31 cellular contexts compared by ENCODE assay signal in the genomic region with DNA sequence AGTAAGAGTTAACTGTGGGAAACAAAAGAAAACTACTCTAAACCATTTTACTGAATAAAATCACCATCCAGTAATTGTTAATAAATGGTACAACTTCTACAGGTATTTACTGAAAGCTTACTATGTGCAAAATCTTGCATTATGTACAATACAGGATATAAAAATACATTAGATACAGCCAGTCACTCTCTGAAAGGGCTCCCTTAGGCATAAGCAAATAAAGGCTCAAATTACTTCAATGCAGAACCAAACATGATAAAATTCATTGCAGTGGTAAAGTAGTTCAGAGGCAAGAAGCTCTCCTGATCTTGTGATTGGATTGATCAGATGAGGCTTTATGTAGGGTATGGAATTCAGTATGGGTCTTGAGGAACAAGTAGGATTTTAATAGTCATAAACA.
"Had no signal": no experiment of that assay in that cellular context is flagged by ENCODE, and none has a peak within 500 bp of the region (broad histone marks: within the 10 kb centered on the region; RNA-seq: fewer than 3 reads in every experiment).

No MANE protein-coding gene starts in this region.

- DNase-seq: activated B cell treated with CpG ODN at 0.5 μM for 24 hours; activated CD4-positive, alpha-beta memory T cell treated with anti-CD3 and anti-CD28 coated beads, Interleukin-2, amount 10 ng/mL, durations not matched to agents 7 days and 5 days; activated CD4-positive, alpha-beta T cell treated with anti-CD3 and anti-CD28 coated beads for 1 hour; activated CD4-positive, alpha-beta T cell treated with anti-CD3 and anti-CD28 coated beads for 36 hours; activated CD4-positive, alpha-beta T cell treated with anti-CD3 and anti-CD28 coated beads for 48 hours; activated CD4-positive, alpha-beta T cell treated with anti-CD3 and anti-CD28 coated beads, Interleukin-2, amount 10 ng/mL, durations not matched to agents 7 days and 5 days; activated CD4-positive, alpha-beta T cell treated with anti-CD3 and anti-CD28 coated beads, Interleukin-2, amount 50 U/mL, for 48 hours; activated CD8-positive, alpha-beta memory T cell treated with anti-CD3 and anti-CD28 coated beads for 24 hours; activated CD8-positive, alpha-beta memory T cell treated with anti-CD3 and anti-CD28 coated beads, Interleukin-2, amount 10 ng/mL, durations not matched to agents 7 days and 5 days; activated CD8-positive, alpha-beta memory T cell treated with anti-CD3 and anti-CD28 coated beads, Interleukin-2, amount 50 U/mL, for 48 hours; activated CD8-positive, alpha-beta T cell treated with anti-CD3 and anti-CD28 coated beads, Interleukin-2, amount 10 ng/mL, durations not matched to agents 7 days and 5 days; activated effector memory CD4-positive, alpha-beta T cell treated with Interleukin-2 at 50 U/mL for 16 hours; activated gamma-delta T cell; activated naive CD4-positive, alpha-beta T cell treated with anti-CD3 and anti-CD28 coated beads, Interleukin-2, amount 10 ng/mL, durations not matched to agents 7 days and 5 days; activated naive CD4-positive, alpha-beta T cell treated with Interleukin-2 at 50 U/mL for 16 hours; activated naive CD8-positive, alpha-beta T cell treated with anti-CD3 and anti-CD28 coated beads, Interleukin-2, amount 10 ng/mL, durations not matched to agents 7 days and 5 days; activated naive CD8-positive, alpha-beta T cell treated with anti-CD3 and anti-CD28 coated beads, Interleukin-2, amount 50 U/mL, for 24 hours; activated T-cell treated with anti-CD3 and anti-CD28 coated beads, Interleukin-2, amount 50 U/mL, for 24 hours; activated T-cell treated with anti-CD3 and anti-CD28 coated beads, Interleukin-2, amount 50 U/mL, for 48 hours; adrenal gland; amniotic stem cell; aorta; body of pancreas; brain microvascular endothelial cell; central memory CD4-positive, alpha-beta T cell; T-helper 1 cell; T-helper 2 cell; T-helper 9 cell had no signal

- H3K27ac ChIP-seq: adrenal gland, body of pancreas, brain microvascular endothelial cell, breast epithelium, VCaP had no signal

- FAIRE-seq: TTC549 had no signal

- H3K4me3 ChIP-seq: adrenal gland, body of pancreas, breast epithelium had no signal

- H3K36me3 ChIP-seq: adrenal gland, brain microvascular endothelial cell, breast epithelium had no signal

- H3K9me3 ChIP-seq: adrenal gland, body of pancreas had no signal

- H3K4me1 ChIP-seq: adrenal gland, body of pancreas, breast epithelium had no signal

- H3K27me3 ChIP-seq: adrenal gland, body of pancreas, brain microvascular endothelial cell, breast epithelium had no signal
